8 cellular contexts compared by ENCODE assay signal in genomic region chr17:1365445-1366039, GRCh38. TPM values are rescaled to one million over a fixed set of nuclear protein-coding genes. Genes with fewer than 3 reads are reported as not detected.
DNase-seq lines count a peak whose midpoint lies in the region; ATAC-seq and TF ChIP-seq lines count a peak whose summit lies in the region.

No MANE protein-coding gene starts in this region.

- peaks cover 98% of the 10 kb centered on the region for H4K20me1 ChIP-seq in Loucy (ENCODE audit: insufficient read depth, low read length, poor library complexity, severe bottlenecking)

- no CpG with 5 or more reads among the region's 11 CpGs for WGBS in neuronal stem cell (ENCODE audit: extremely low coverage in 2 of 2, insufficient read length in 2 of 2, insufficient replicate concordance in 1 of 2), 2 donors

- no peak overlapping the region for H3K9ac ChIP-seq in Loucy (ENCODE audit: low read depth, low read length, poor library complexity, severe bottlenecking)
- H3K9ac ChIP-seq in neuronal stem cell (ENCODE audit: low read depth, low read length, poor library complexity): no peak overlapping the region

- H2BK5ac ChIP-seq in neuronal stem cell (ENCODE audit: low read length): no peak overlapping the region

- no peaks in the 10 kb centered on the region for H3K9me2 ChIP-seq in Loucy (replicated peaks; ENCODE audit: low read depth, low read length)

- H3K27ac ChIP-seq in neuronal stem cell (replicated peaks; ENCODE audit: low read length) (peak overlapping the region; percentile 57), upper lobe of right lung (peak overlapping the region; percentile 21)

- no peak overlapping the region for H3K4ac ChIP-seq in neuronal stem cell (ENCODE audit: low read length)

- peak; percentile 90 for ATAC-seq in upper lobe of right lung
- no peak for ATAC-seq in GM19452 (IDR thresholded peaks at IDR 0.05; ENCODE audit: unreplicated experiment)

- H3K4me1 ChIP-seq in Loucy (ENCODE audit: insufficient read depth, low read length, poor library complexity, severe bottlenecking) (no peaks in the 10 kb centered on the region), neuronal stem cell (ENCODE audit: control insufficient read depth in 2 of 2, insufficient read depth in 1 of 2, low read depth in 1 of 2, low read length in 2 of 2) (peaks cover 0 to 11% of the 10 kb centered on the region in 2 donors), upper lobe of right lung (peaks cover 61% of the 10 kb centered on the region)

- H3K14ac ChIP-seq in neuronal stem cell (ENCODE audit: low read length): no peak overlapping the region

- no peak overlapping the region for H4K91ac ChIP-seq in neuronal stem cell (ENCODE audit: low read depth, low read length, poor library complexity)

- no peak overlapping the region for H3K18ac ChIP-seq in neuronal stem cell (ENCODE audit: low read length)

- no peaks in the 10 kb centered on the region for H3K9me3 ChIP-seq in Loucy (ENCODE audit: insufficient read depth, low read depth, low read length)
- H3K9me3 ChIP-seq in neuronal stem cell (replicated peaks in 1 of 2; ENCODE audit: control insufficient read depth in 2 of 2, insufficient read depth in 1 of 2, low read depth in 1 of 2, low read length in 2 of 2): no peaks in the 10 kb centered on the region
- H3K9me3 ChIP-seq in upper lobe of right lung: no peaks in the 10 kb centered on the region

- H3K36me3 ChIP-seq in Loucy (ENCODE audit: insufficient read depth, low read length) (peaks cover 55% of the 10 kb centered on the region), neuronal stem cell (replicated peaks in 1 of 2; ENCODE audit: control insufficient read depth in 2 of 2, insufficient read depth in 2 of 2, low read length in 2 of 2) (peaks cover 20 to 80% of the 10 kb centered on the region in 2 donors), upper lobe of right lung (peaks cover 33% of the 10 kb centered on the region)

- intact Hi-C loops in upper lobe of right lung (cut with DNase I): loop anchor here (10.0 kb wide), 2 partner anchors 69 to 139 kb away; no protein-coding TSS in a partner anchor

- H2BK15ac ChIP-seq in neuronal stem cell (ENCODE audit: low read length): no peak overlapping the region

- H3K79me1 ChIP-seq in neuronal stem cell (ENCODE audit: low read depth, low read length): peaks cover 2% of the 10 kb centered on the region

- H3K23ac ChIP-seq in neuronal stem cell (ENCODE audit: low read depth, low read length, poor library complexity): no peak overlapping the region

- no peak overlapping the region for H3K4me3 ChIP-seq in Loucy (ENCODE audit: low read length, poor library complexity, severe bottlenecking)
- no peak overlapping the region for H3K4me3 ChIP-seq in foreskin fibroblast (ENCODE audit: low read depth in 1 of 2, low read length in 2 of 2)
- no peak overlapping the region for H3K4me3 ChIP-seq in neuronal stem cell (ENCODE audit: low read length in 2 of 2)
- no peak overlapping the region for H3K4me3 ChIP-seq in upper lobe of right lung

- no peak overlapping the region for H2AK5ac ChIP-seq in neuronal stem cell (ENCODE audit: low read depth, low read length)

- H3K27me3 ChIP-seq in Loucy (ENCODE audit: insufficient read depth, low read length, poor library complexity, severe bottlenecking) (no peaks in the 10 kb centered on the region), neuronal stem cell (ENCODE audit: control insufficient read depth in 3 of 3, insufficient read depth in 3 of 3, low read depth in 1 of 3, low read length in 3 of 3) (no peaks in the 10 kb centered on the region), upper lobe of right lung (no peaks in the 10 kb centered on the region)

- H4K8ac ChIP-seq in neuronal stem cell (ENCODE audit: low read depth, low read length): no peak overlapping the region

- H2AFZ ChIP-seq in Loucy (ENCODE audit: low read length) (no peak overlapping the region), neuronal stem cell (ENCODE audit: low read length) (no peak overlapping the region)

- H2BK12ac ChIP-seq in neuronal stem cell (ENCODE audit: low read length): no peak overlapping the region

- TF ChIP-seq CTCF in Loucy (conservative IDR thresholded peaks at IDR 0.05; ENCODE audit: low read length) (peak; percentile 90), foreskin fibroblast (IDR thresholded peaks at IDR 0.05; ENCODE audit: low read depth, low read length) (peak; percentile 74), upper lobe of right lung (IDR thresholded peaks at IDR 0.05) (peak; percentile 84)

- DNase-seq in DMS79 treated with DMSO at 0.1 percent for 48 hours (lab: John Stamatoyannopoulos, UW): peak; percentile 40
- DNase-seq in RPMI7951 (ENCODE audit: low read depth): peak; percentile 69
- peak; percentile 81 for DNase-seq in activated effector memory CD4-positive, alpha-beta T cell treated with anti-CD3 and anti-CD28 coated beads, Interleukin-2, amount 50 U/mL, for 16 hours
- DNase-seq in foreskin fibroblast: peak; percentile 68 to 89
- DNase-seq in neuronal stem cell (ENCODE audit: low spot score): peak; percentile 62
- no peak for DNase-seq in upper lobe of right lung

- peaks cover 100% of the 10 kb centered on the region for H3K79me2 ChIP-seq in Loucy (ENCODE audit: insufficient read depth, low read length)

- H3K4me2 ChIP-seq in Loucy (ENCODE audit: low read depth, low read length, poor library complexity, severe bottlenecking) (no peak overlapping the region), neuronal stem cell (ENCODE audit: insufficient read depth, low read length, poor library complexity, severe bottlenecking) (no peak overlapping the region)

- no peak overlapping the region for H2BK120ac ChIP-seq in neuronal stem cell (ENCODE audit: low read depth, low read length)

- no peaks in the 10 kb centered on the region for H3F3A ChIP-seq in Loucy (ENCODE audit: low read depth)

RNA-seq across cellular contexts. Expression of gene YWHAE, which starts 34.5 kb away (rescaled TPM):
- total RNA-seq in RPMI7951 (2014; rRNA removed; shearing (Covaris generic)): 337 and 342 TPM in 2 replicates
- polyA plus RNA-seq in neuronal stem cell (2013, experiment 1 of 2): 1,173 TPM
- 1,178 TPM for polyA plus RNA-seq in neuronal stem cell (2013, experiment 2 of 2)
- 393 TPM for total RNA-seq in upper lobe of right lung
